Comparison of ENCODE assay signal across 8 cellular contexts in genomic region chr10:70672165-70672992, GRCh38. TPM values are rescaled to one million over a fixed set of nuclear protein-coding genes. Genes with fewer than 3 reads are reported as not detected.
A peak's percentile ranks its signal among the peaks of the same experiment; 100 is the strongest.
DNase-seq lines count a peak whose midpoint lies in the region; ATAC-seq and TF ChIP-seq lines count a peak whose summit lies in the region.

Gene ADAMTS14 (plus strand): TSS chr10:70672506. CDS start chr10:70672803, 297 bp downstream.

- H3K4me3 Mint-ChIP-seq in CD14-positive monocyte (peak within 1 kb of the TSS; percentile 45 to 90), nephron (peak within 1 kb of the TSS; percentile 74 to 84 (median 79))
- peak within 1 kb of the TSS; percentile 59 for H3K4me3 Mint-ChIP-seq in activated CD8-positive, alpha-beta memory T cell treated with anti-CD3 and anti-CD28 coated beads, Interleukin-2, amount 10 ng/mL, durations not matched to agents 7 days and 5 days

- H3K4me1 Mint-ChIP-seq in CD14-positive monocyte: peaks cover 8% of the 10 kb centered on the region
- peaks cover 13% of the 10 kb centered on the region for H3K4me1 Mint-ChIP-seq in activated CD8-positive, alpha-beta memory T cell treated with anti-CD3 and anti-CD28 coated beads, Interleukin-2, amount 10 ng/mL, durations not matched to agents 7 days and 5 days
- H3K4me1 Mint-ChIP-seq in nephron: peaks cover 68% of the 10 kb centered on the region

- intact Hi-C loops in CD14-positive monocyte (cut with micrococcal nuclease): no loop called here

- CTCF ChIA-PET in activated CD8-positive, alpha-beta memory T cell treated with anti-CD3 and anti-CD28 coated beads, Interleukin-2, amount 10 ng/mL, durations not matched to agents 7 days and 5 days (lab: Charles Lee): no interaction called here

- no peak for DNase-seq in CD14-positive monocyte (ENCODE audit: low spot score)
- DNase-seq in HL-60 (ENCODE audit: low read depth in 1 of 2, low spot score in 1 of 2): peak; percentile 29 to 32
- DNase-seq in activated CD8-positive, alpha-beta memory T cell treated with anti-CD3 and anti-CD28 coated beads, Interleukin-2, amount 10 ng/mL, durations not matched to agents 7 days and 5 days: no peak
- peak in 1 of 2 donors; percentile 73 for DNase-seq in foreskin fibroblast

- peak; percentile 72 for ATAC-seq in activated CD8-positive, alpha-beta memory T cell treated with anti-CD3 and anti-CD28 coated beads, Interleukin-2, amount 10 ng/mL, durations not matched to agents 7 days and 5 days
- ATAC-seq in HG03097 (IDR thresholded peaks at IDR 0.05; ENCODE audit: low FRiP score, unreplicated experiment): no peak
- ATAC-seq in HG02885 (IDR thresholded peaks at IDR 0.05; ENCODE audit: poor library complexity, unreplicated experiment): no peak
- ATAC-seq in HG03442 (IDR thresholded peaks at IDR 0.05; ENCODE audit: unreplicated experiment): no peak

- TF ChIP-seq CTCF in CD14-positive monocyte (IDR thresholded peaks at IDR 0.05) (no peak), HL-60 (IDR thresholded peaks at IDR 0.05; ENCODE audit: insufficient read depth, low read length) (no peak), foreskin fibroblast (IDR thresholded peaks at IDR 0.05; ENCODE audit: low read depth, low read length) (no peak), nephron (IDR thresholded peaks at IDR 0.05; ENCODE audit: unreplicated experiment in 3 of 3) (no peak)

- no peaks in the 10 kb centered on the region for H3K27me3 ChIP-seq in HL-60 (ENCODE audit: insufficient read depth, poor library complexity, severe bottlenecking)

- H3K9me3 Mint-ChIP-seq in CD14-positive monocyte (peaks cover 0 to 15% (median 5%) of the 10 kb centered on the region in 7 donors), nephron (peaks cover 2% of the 10 kb centered on the region)
- H3K9me3 Mint-ChIP-seq in activated CD8-positive, alpha-beta memory T cell treated with anti-CD3 and anti-CD28 coated beads, Interleukin-2, amount 10 ng/mL, durations not matched to agents 7 days and 5 days (ENCODE audit: low read depth): peaks cover 4% of the 10 kb centered on the region

- H3K36me3 Mint-ChIP-seq in CD14-positive monocyte (no peaks in the 10 kb centered on the region), nephron (ENCODE audit: low read depth) (no peaks in the 10 kb centered on the region)
- H3K36me3 Mint-ChIP-seq in activated CD8-positive, alpha-beta memory T cell treated with anti-CD3 and anti-CD28 coated beads, Interleukin-2, amount 10 ng/mL, durations not matched to agents 7 days and 5 days: no peaks in the 10 kb centered on the region

- H3K27me3 Mint-ChIP-seq in CD14-positive monocyte (ENCODE audit: low read depth in 3 of 3) (peaks cover 26 to 42% (median 35%) of the 10 kb centered on the region in 3 donors), nephron (ENCODE audit: low read depth) (peaks cover 51% of the 10 kb centered on the region)
- peaks cover 54% of the 10 kb centered on the region for H3K27me3 Mint-ChIP-seq in activated CD8-positive, alpha-beta memory T cell treated with anti-CD3 and anti-CD28 coated beads, Interleukin-2, amount 10 ng/mL, durations not matched to agents 7 days and 5 days

- H3K4me3 ChIP-seq in HL-60 (replicated peaks; ENCODE audit: insufficient read depth, low read length) (peak within 1 kb of the TSS; percentile 21; the same call in 1 of the 2 replicates), foreskin fibroblast (ENCODE audit: low read depth in 1 of 2, low read length in 2 of 2) (peak within 1 kb of the TSS; percentile 50 to 82)

- no peak within 1 kb of the TSS for H3K27ac ChIP-seq in HL-60 (replicated peaks)

- H3K27ac Mint-ChIP-seq in CD14-positive monocyte (no peak within 1 kb of the TSS), nephron (peak within 1 kb of the TSS in 2 of 3 experiments; percentile 56 to 61)
- no peak within 1 kb of the TSS for H3K27ac Mint-ChIP-seq in activated CD8-positive, alpha-beta memory T cell treated with anti-CD3 and anti-CD28 coated beads, Interleukin-2, amount 10 ng/mL, durations not matched to agents 7 days and 5 days

RNA-seq across cellular contexts. Expression of gene ADAMTS14, which starts in this region (rescaled TPM):
- not detected for polyA plus RNA-seq in CD14-positive monocyte
- total RNA-seq in activated CD8-positive, alpha-beta memory T cell treated with anti-CD3 and anti-CD28 coated beads, Interleukin-2, amount 10 ng/mL, durations not matched to agents 7 days and 5 days: under 1 TPM; 0.15 to 0.19 TPM

Comparison
In these comparisons a context has a peak if more than half of its experiments do, and no peak if none do; other contexts are left out.
1. Peak in ATAC-seq in activated CD8-positive, alpha-beta memory T cell treated with anti-CD3 and anti-CD28 coated beads, Interleukin-2, amount 10 ng/mL, durations not matched to agents 7 days and 5 days; RNA of the gene not detected or under 1 TPM.
2. DNase-seq: peak in HL-60 (2 of 2); none in CD14-positive monocyte (single experiment) and activated CD8-positive, alpha-beta memory T cell treated with anti-CD3 and anti-CD28 coated beads, Interleukin-2, amount 10 ng/mL, durations not matched to agents 7 days and 5 days (single experiment).
3. H3K27ac Mint-ChIP-seq: peak in nephron (2 of 3); none in CD14-positive monocyte (0 of 7) and activated CD8-positive, alpha-beta memory T cell treated with anti-CD3 and anti-CD28 coated beads, Interleukin-2, amount 10 ng/mL, durations not matched to agents 7 days and 5 days (single experiment).
4. Peak in every context shown above with its lines, with median percentiles within 50 percentile points of each other: H3K4me3 Mint-ChIP-seq.